ENCODE assay signal across 1 cellular context in the genomic region with DNA sequence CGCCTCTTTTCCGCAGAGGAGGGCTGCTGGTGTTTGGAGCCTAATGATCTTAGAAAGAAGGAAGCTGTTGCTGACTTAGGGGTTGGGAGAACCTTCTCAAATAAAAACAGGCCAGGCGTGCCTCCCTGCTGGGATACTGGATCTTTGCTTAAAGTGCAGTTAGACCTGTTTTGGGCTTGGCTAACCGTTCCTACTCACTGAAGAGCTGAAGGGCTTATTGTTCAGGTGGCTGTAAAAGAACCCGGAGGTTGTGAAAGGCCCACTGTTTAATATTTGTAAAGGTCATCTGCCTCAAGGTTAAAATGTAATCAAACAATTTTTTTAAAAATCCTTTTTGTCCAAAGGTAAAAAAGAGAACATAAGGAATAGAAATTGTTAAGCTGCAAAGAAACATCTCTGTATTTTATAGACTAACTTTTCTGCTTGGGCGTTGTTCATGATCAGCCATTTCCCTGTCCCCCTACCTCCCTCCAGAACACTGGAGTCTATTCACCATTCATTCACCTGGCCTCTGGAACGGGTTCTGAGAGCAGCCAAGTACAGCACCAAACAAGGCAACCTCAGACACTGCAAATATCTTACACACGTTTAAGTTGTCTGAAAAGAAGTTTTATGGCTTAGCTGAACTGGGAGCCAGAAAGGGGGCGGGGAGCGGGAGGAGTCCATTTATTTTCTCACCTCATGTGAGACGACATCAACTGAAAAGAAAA.
A peak's percentile ranks its signal among the peaks of the same experiment; 100 is the strongest.
TF ChIP-seq lines count a peak whose summit lies in the region.

No MANE protein-coding gene starts in this region.

TF ChIP-seq in HepG2, 621 proteins besides CTCF, POLR2A, EP300 and RAD21 (continued from another document and continues in another):
- TF ChIP-seq, protein P1, sequence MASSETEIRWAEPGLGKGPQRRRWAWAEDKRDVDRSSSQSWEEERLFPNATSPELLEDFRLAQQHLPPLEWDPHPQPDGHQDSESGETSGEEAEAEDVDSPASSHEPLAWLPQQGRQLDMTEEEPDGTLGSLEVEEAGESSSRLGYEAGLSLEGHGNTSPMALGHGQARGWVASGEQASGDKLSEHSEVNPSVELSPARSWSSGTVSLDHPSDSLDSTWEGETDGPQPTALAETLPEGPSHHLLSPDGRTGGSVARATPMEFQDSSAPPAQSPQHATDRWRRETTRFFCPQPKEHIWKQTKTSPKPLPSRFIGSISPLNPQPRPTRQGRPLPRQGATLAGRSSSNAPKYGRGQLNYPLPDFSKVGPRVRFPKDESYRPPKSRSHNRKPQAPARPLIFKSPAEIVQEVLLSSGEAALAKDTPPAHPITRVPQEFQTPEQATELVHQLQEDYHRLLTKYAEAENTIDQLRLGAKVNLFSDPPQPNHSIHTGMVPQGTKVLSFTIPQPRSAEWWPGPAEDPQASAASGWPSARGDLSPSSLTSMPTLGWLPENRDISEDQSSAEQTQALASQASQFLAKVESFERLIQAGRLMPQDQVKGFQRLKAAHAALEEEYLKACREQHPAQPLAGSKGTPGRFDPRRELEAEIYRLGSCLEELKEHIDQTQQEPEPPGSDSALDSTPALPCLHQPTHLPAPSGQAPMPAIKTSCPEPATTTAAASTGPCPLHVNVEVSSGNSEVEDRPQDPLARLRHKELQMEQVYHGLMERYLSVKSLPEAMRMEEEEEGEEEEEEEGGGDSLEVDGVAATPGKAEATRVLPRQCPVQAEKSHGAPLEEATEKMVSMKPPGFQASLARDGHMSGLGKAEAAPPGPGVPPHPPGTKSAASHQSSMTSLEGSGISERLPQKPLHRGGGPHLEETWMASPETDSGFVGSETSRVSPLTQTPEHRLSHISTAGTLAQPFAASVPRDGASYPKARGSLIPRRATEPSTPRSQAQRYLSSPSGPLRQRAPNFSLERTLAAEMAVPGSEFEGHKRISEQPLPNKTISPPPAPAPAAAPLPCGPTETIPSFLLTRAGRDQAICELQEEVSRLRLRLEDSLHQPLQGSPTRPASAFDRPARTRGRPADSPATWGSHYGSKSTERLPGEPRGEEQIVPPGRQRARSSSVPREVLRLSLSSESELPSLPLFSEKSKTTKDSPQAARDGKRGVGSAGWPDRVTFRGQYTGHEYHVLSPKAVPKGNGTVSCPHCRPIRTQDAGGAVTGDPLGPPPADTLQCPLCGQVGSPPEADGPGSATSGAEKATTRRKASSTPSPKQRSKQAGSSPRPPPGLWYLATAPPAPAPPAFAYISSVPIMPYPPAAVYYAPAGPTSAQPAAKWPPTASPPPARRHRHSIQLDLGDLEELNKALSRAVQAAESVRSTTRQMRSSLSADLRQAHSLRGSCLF (CRISPR knock-in tag; IDR thresholded peaks at IDR 0.05; ENCODE audit: borderline replicate concordance): no peak
- no peak for TF ChIP-seq KDM3A (CRISPR knock-in tag; IDR thresholded peaks at IDR 0.05; ENCODE audit: low read depth)
- TF ChIP-seq, protein P2, sequence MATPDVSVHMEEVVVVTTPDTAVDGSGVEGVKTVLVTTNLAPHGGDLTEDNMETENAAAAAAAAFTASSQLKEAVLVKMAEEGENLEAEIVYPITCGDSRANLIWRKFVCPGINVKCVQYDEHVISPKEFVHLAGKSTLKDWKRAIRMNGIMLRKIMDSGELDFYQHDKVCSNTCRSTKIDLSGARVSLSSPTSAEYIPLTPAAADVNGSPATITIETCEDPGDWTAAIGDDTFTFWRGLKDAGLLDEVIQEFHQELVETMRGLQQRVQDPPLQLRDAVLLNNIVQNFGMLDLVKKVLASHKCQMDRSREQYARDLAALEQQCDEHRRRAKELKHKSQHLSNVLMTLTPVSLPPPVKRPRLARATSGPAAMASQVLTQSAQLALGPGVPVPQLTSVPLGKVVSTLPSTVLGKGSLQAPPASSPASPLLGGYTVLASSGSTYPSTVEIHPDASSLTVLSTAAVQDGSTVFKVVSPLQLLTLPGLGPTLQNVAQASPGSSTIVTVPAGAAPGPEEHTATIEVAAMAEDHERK (CRISPR knock-in tag; IDR thresholded peaks at IDR 0.05; ENCODE audit: low read depth): no peak
- no peak for TF ChIP-seq ARNT2 (CRISPR knock-in tag; IDR thresholded peaks at IDR 0.05; ENCODE audit: low read depth)
- TF ChIP-seq AGO1 (IDR thresholded peaks at IDR 0.05; ENCODE audit: low read depth, low read length, poor library complexity, severe bottlenecking): no peak
- no peak for TF ChIP-seq CERS6 (CRISPR knock-in tag; IDR thresholded peaks at IDR 0.05)
- no peak for TF ChIP-seq ZNF275 (CRISPR knock-in tag; IDR thresholded peaks at IDR 0.05; ENCODE audit: borderline replicate concordance)
- no peak for TF ChIP-seq U2AF1 (optimal IDR thresholded peaks at IDR 0.05; ENCODE audit: low read depth, low read length)
- TF ChIP-seq ARID2 (CRISPR knock-in tag; IDR thresholded peaks at IDR 0.05; ENCODE audit: borderline replicate concordance): no peak
- no peak; the same call in 1 of the 2 replicates for TF ChIP-seq ATF1 (CRISPR knock-in tag; IDR thresholded peaks at IDR 0.05)
- TF ChIP-seq SETDB1 (CRISPR knock-in tag; IDR thresholded peaks at IDR 0.05; ENCODE audit: borderline replicate concordance): no peak
- TF ChIP-seq ZNF225 (CRISPR knock-in tag; IDR thresholded peaks at IDR 0.05): no peak
- no peak for TF ChIP-seq HES4 (CRISPR knock-in tag; IDR thresholded peaks at IDR 0.05; ENCODE audit: borderline replicate concordance)
- TF ChIP-seq ZNF670 (CRISPR knock-in tag; IDR thresholded peaks at IDR 0.05; ENCODE audit: borderline replicate concordance): no peak
- no peak for TF ChIP-seq ZNF296 (CRISPR knock-in tag; conservative IDR thresholded peaks at IDR 0.05)
- TF ChIP-seq CBX1 (IDR thresholded peaks at IDR 0.05; ENCODE audit: low read depth): no peak
- TF ChIP-seq FOXP4 (CRISPR knock-in tag; IDR thresholded peaks at IDR 0.05): peak; percentile 51; the same call in 1 of the 2 replicates
- TF ChIP-seq DDIT3 (CRISPR knock-in tag; IDR thresholded peaks at IDR 0.05): no peak
- no peak for TF ChIP-seq RFXAP (CRISPR knock-in tag; IDR thresholded peaks at IDR 0.05; ENCODE audit: borderline replicate concordance)
- TF ChIP-seq CSRNP2 (CRISPR knock-in tag; conservative IDR thresholded peaks at IDR 0.05; ENCODE audit: low read depth): no peak
- TF ChIP-seq, protein P3, sequence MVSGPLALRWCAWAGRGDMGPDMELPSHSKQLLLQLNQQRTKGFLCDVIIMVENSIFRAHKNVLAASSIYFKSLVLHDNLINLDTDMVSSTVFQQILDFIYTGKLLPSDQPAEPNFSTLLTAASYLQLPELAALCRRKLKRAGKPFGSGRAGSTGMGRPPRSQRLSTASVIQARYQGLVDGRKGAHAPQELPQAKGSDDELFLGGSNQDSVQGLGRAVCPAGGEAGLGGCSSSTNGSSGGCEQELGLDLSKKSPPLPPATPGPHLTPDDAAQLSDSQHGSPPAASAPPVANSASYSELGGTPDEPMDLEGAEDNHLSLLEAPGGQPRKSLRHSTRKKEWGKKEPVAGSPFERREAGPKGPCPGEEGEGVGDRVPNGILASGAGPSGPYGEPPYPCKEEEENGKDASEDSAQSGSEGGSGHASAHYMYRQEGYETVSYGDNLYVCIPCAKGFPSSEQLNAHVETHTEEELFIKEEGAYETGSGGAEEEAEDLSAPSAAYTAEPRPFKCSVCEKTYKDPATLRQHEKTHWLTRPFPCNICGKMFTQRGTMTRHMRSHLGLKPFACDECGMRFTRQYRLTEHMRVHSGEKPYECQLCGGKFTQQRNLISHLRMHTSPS (CRISPR knock-in tag; IDR thresholded peaks at IDR 0.05; ENCODE audit: low read depth): no peak
- TF ChIP-seq LCORL (IDR thresholded peaks at IDR 0.05): no peak
- peak; percentile 68 for TF ChIP-seq LCORL (CRISPR knock-in tag; IDR thresholded peaks at IDR 0.05)
- no peak for TF ChIP-seq RFX3 (CRISPR knock-in tag; IDR thresholded peaks at IDR 0.05)
- no peak for TF ChIP-seq NR2F1 (CRISPR knock-in tag; IDR thresholded peaks at IDR 0.05)
- TF ChIP-seq KDM2A (CRISPR knock-in tag; IDR thresholded peaks at IDR 0.05; ENCODE audit: borderline replicate concordance, low read depth): no peak
- TF ChIP-seq, protein P4, sequence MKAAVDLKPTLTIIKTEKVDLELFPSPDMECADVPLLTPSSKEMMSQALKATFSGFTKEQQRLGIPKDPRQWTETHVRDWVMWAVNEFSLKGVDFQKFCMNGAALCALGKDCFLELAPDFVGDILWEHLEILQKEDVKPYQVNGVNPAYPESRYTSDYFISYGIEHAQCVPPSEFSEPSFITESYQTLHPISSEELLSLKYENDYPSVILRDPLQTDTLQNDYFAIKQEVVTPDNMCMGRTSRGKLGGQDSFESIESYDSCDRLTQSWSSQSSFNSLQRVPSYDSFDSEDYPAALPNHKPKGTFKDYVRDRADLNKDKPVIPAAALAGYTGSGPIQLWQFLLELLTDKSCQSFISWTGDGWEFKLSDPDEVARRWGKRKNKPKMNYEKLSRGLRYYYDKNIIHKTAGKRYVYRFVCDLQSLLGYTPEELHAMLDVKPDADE (CRISPR knock-in tag; IDR thresholded peaks at IDR 0.05): no peak
- TF ChIP-seq ZNF816 (CRISPR knock-in tag; IDR thresholded peaks at IDR 0.05; ENCODE audit: borderline replicate concordance): no peak
- no peak for TF ChIP-seq ZNF367 (CRISPR knock-in tag; IDR thresholded peaks at IDR 0.05; ENCODE audit: borderline replicate concordance)
- no peak for TF ChIP-seq ZNF773 (CRISPR knock-in tag; IDR thresholded peaks at IDR 0.05; ENCODE audit: borderline replicate concordance)
- TF ChIP-seq ZNF569 (CRISPR knock-in tag; IDR thresholded peaks at IDR 0.05; ENCODE audit: borderline replicate concordance): no peak
- TF ChIP-seq PCBP2 (optimal IDR thresholded peaks at IDR 0.05; ENCODE audit: low read depth, low read length, poor library complexity, severe bottlenecking): no peak
- no peak for TF ChIP-seq ZNF841 (CRISPR knock-in tag; IDR thresholded peaks at IDR 0.05; ENCODE audit: borderline replicate concordance)
- TF ChIP-seq RORA (CRISPR knock-in tag; IDR thresholded peaks at IDR 0.05): no peak
- no peak for TF ChIP-seq ZXDC (CRISPR knock-in tag; IDR thresholded peaks at IDR 0.05)
- TF ChIP-seq ZNF432 (CRISPR knock-in tag; IDR thresholded peaks at IDR 0.05; ENCODE audit: borderline replicate concordance): no peak
- no peak for TF ChIP-seq ZNF354B (CRISPR knock-in tag; IDR thresholded peaks at IDR 0.05)
- TF ChIP-seq MTF2 (CRISPR knock-in tag; IDR thresholded peaks at IDR 0.05; ENCODE audit: borderline replicate concordance): no peak
- TF ChIP-seq ADNP (CRISPR knock-in tag; IDR thresholded peaks at IDR 0.05): no peak
- TF ChIP-seq ZSCAN9 (CRISPR knock-in tag; IDR thresholded peaks at IDR 0.05; ENCODE audit: borderline replicate concordance): no peak; the same call in 1 of the 2 replicates
- TF ChIP-seq NFE2 (CRISPR knock-in tag; IDR thresholded peaks at IDR 0.05): no peak
- TF ChIP-seq IRX3 (CRISPR knock-in tag; IDR thresholded peaks at IDR 0.05; ENCODE audit: borderline replicate concordance, low read depth): no peak
